ENCODE assay signal across 10 cellular contexts in the genomic region with DNA sequence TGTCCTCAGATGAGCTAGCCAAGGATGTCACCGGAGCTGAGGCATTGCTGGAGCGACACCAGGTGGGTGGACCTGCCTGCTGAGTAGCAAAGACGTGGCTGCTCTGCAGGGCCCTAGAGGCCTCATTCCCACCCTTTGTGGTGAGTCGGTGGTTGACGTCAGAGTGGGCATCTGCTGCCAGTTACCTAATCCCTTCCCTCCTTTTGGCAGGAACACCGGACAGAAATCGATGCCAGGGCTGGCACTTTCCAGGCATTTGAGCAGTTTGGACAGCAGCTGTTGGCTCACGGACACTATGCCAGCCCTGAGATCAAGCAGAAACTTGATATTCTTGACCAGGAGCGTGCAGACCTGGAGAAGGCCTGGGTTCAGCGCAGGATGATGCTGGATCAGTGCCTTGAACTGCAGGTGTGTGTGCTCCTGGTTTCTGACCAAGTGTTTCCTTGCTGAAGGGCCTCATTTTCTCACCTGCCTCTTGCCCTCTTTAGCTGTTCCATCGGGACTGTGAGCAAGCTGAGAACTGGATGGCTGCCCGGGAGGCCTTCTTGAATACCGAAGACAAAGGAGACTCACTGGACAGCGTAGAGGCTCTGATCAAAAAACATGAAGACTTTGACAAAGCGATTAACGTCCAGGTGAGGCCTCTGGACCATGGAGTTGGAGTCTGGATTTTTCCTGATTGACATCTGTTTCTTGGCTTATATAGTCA. TPM values are rescaled to one million over a fixed set of nuclear protein-coding genes. Genes with fewer than 3 reads are reported as not detected.
DNase-seq lines count a peak whose midpoint lies in the region; ATAC-seq, FAIRE-seq and TF ChIP-seq lines count a peak whose summit lies in the region.
"Had no signal": no experiment of that assay in that cellular context is flagged by ENCODE, and none has a peak within 500 bp of the region (broad histone marks: within the 10 kb centered on the region; RNA-seq: fewer than 3 reads in every experiment).

No MANE protein-coding gene starts in this region.

- CTCF ChIA-PET in MCF 10A (lab: Yijun Ruan, JAX) = interaction anchor here (0.6 to 1.7 kb wide), 9 partner anchors 10 to 247 kb away, joined by 3 to 9 read pairs (median 4); no protein-coding TSS in a partner anchor

- TF ChIP-seq POLR2A in spleen (IDR thresholded peaks at IDR 0.05) = no peak

- intact Hi-C loops in MCF 10A (cut with micrococcal nuclease) = loop anchor here (5.0 kb wide), 1 partner anchor 50 kb away; no protein-coding TSS in a partner anchor
- intact Hi-C loops in spleen (cut with DNase I; ENCODE audit: low total_unique reads) = no loop called here

- H3K4me3 ChIP-seq in spleen = no peak overlapping the region

- H3K9me3 Mint-ChIP-seq in MCF 10A (ENCODE audit: unreplicated experiment) = no peaks in the 10 kb centered on the region
- H3K9me3 Mint-ChIP-seq: activated B cell treated with CpG ODN at 0.5 μM for 24 hours had no signal

- no peaks in the 10 kb centered on the region for H3K27me3 Mint-ChIP-seq in MCF 10A (ENCODE audit: insufficient read depth, unreplicated experiment)
- H3K27me3 Mint-ChIP-seq: activated B cell treated with CpG ODN at 0.5 μM for 24 hours had no signal

- no peaks in the 10 kb centered on the region for H3K27me3 ChIP-seq in spleen (replicated peaks in 1 of 7)

- no peaks in the 10 kb centered on the region for H3K4me1 ChIP-seq in spleen

- 93 to 99% (median 96%) methylated on average over 11 to 16 of the region's 16 CpGs for WGBS in spleen, 5 donors

- no peaks in the 10 kb centered on the region for H3K9me3 ChIP-seq in spleen

- DNase-seq in NCI-H2081 (lab: John Stamatoyannopoulos, UW) (peak; percentile 73 to 81), MCF 10A (ENCODE audit: unreplicated experiment) (peak; percentile 99), hippocampal formation (lab: John Stamatoyannopoulos, UW) (peak; percentile 49 to 72), superior temporal gyrus (ENCODE audit: extremely low spot score) (peak; percentile 85), RCC 7860 (ENCODE audit: low spot score) (no peak), spleen (no peak), NK-92 (lab: John Stamatoyannopoulos, UW; ENCODE audit: unreplicated experiment) (no peak)
- DNase-seq: activated B cell treated with CpG ODN at 0.5 μM for 24 hours, NCI-H774 had no signal

- no peak overlapping the region for H3K4me3 Mint-ChIP-seq in MCF 10A (ENCODE audit: unreplicated experiment)
- H3K4me3 Mint-ChIP-seq: activated B cell treated with CpG ODN at 0.5 μM for 24 hours had no signal

- peaks cover 22% of the 10 kb centered on the region for H3K4me1 Mint-ChIP-seq in MCF 10A (ENCODE audit: insufficient read depth, unreplicated experiment)
- H3K4me1 Mint-ChIP-seq: activated B cell treated with CpG ODN at 0.5 μM for 24 hours had no signal

- peak overlapping the region; percentile 87 for H3K27ac Mint-ChIP-seq in MCF 10A (ENCODE audit: low read depth, unreplicated experiment)
- H3K27ac Mint-ChIP-seq: activated B cell treated with CpG ODN at 0.5 μM for 24 hours had no signal

- peaks cover 17 to 100% (median 97%) of the 10 kb centered on the region in 6 donors for H3K36me3 ChIP-seq in spleen

- no peak overlapping the region for H3K27ac ChIP-seq in spleen

- TF ChIP-seq CTCF in MCF 10A (IDR thresholded peaks at IDR 0.05; ENCODE audit: unreplicated experiment) (no peak), spleen (IDR thresholded peaks at IDR 0.05 in 8 of 11, conservative IDR thresholded peaks at IDR 0.05 in 3 of 11) (no peak)

- no peak for ATAC-seq in HG02938 (IDR thresholded peaks at IDR 0.05; ENCODE audit: unreplicated experiment)

- POLR2A ChIA-PET in MCF 10A (lab: Yijun Ruan, JAX) = interaction anchor here (0.6 to 4.2 kb wide), 17 partner anchors 9 to 639 kb away, joined by 3 to 44 read pairs (median 4); partner anchors contain the start of genes GLE1, SPTAN1 and ZER1

- H3K36me3 Mint-ChIP-seq in MCF 10A (ENCODE audit: insufficient read depth, unreplicated experiment) = peaks cover 100% of the 10 kb centered on the region

- FAIRE-seq in RCC 7860 (lab: Jason Lieb, UNC) = no peak

- BruUV-seq in MCF 10A (replicated peaks; lab: Mats Ljungman, UMichigan) = TSS peak; percentile 29

RNA-seq across cellular contexts. Expression of gene DYNC2I2, which starts 48.9 kb away (rescaled TPM):
- 31.7 and 43.7 TPM in 2 replicates for total RNA-seq in MCF 10A (2022)
- total RNA-seq in spleen = 10 to 100 TPM; 19.0 to 38.0 (median 25.8) TPM
- 10 to 100 TPM; 40.6 to 61.6 (median 53.8) TPM for polyA plus RNA-seq in spleen

RNA-seq across cellular contexts. Expression of gene SPTAN1, which starts 55.4 kb away (rescaled TPM):
- total RNA-seq in MCF 10A (2022) (254 and 280 TPM in 2 replicates), spleen (100 to 1,000 TPM; 228 to 386 (median 292) TPM)
- 100 to 1,000 TPM in 2 of 3 donors, 10 to 100 TPM in 1; 83.4 to 147 (median 118) TPM for polyA plus RNA-seq in spleen

Comparison
In these comparisons a context has a peak if more than half of its experiments do, and no peak if none do; other contexts are left out.
1. DNase-seq: peak in NCI-H2081 (2 of 2), MCF 10A (single experiment), hippocampal formation (2 of 2) and superior temporal gyrus (single experiment); none in RCC 7860 (single experiment), spleen (single experiment) and NK-92 (single experiment).